In the genomic region with DNA sequence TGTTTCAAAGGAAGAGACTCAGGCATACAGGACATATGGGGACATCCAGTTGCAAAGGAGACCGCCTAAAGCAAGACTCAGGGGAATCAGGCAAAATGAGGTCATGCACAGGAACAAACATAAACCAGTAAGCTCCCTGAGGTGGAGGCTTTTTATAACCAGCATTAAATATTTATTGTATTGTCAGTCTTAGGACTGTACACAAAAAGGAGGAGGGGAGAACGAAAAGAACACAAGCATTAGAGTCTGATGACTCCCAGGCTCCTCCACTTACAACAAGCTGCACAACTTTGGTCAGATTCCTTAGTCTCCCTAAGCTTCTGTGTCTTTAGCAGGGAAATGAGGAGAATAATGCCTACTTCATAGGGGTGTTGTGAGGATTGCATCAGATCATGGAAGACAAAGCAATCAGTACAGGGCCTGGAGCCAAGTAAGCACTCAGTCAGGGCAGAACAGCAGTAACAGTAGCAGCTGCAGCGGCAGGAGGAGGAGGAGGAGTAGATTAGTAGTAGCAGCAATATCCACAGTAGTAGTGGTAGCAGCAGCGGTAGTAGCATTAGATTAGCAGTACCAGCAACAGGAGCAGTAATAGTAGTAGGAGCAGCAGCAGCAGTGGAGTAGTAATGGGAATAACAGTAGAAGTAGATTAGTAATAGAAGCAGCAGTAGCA, we compare ENCODE assay signal across 12 cellular contexts. TPM values are rescaled to one million over a fixed set of nuclear protein-coding genes. Genes with fewer than 3 reads are reported as not detected.
DNase-seq lines count a peak whose midpoint lies in the region; ATAC-seq and TF ChIP-seq lines count a peak whose summit lies in the region.
"Had no signal": no experiment of that assay in that cellular context is flagged by ENCODE, and none has a peak within 500 bp of the region (broad histone marks: within the 10 kb centered on the region; RNA-seq: fewer than 3 reads in every experiment).

No MANE protein-coding gene starts in this region.

- H3K4me1 Mint-ChIP-seq in CD4-positive, alpha-beta T cell (ENCODE audit: low read depth) = no peaks in the 10 kb centered on the region

- DNase-seq in COR-L47 (lab: John Stamatoyannopoulos, UW) (peak; percentile 76), NCI-H2081 treated with DMSO at 0.1 percent for 48 hours (lab: John Stamatoyannopoulos, UW) (peak; percentile 86), caudate nucleus (lab: John Stamatoyannopoulos, UW) (peak in 54 of 61 donors; percentile 5 to 84 (median 42)), mucosa of gallbladder (ENCODE audit: low spot score) (peak; percentile 11), HCEC 1CT (no peak)
- no peak for DNase-seq in NK-92 treated with Interleukin-12 subunit alpha and Interleukin-12 subunit beta, amount 100 ng/mL, for 24 hours (lab: John Stamatoyannopoulos, UW)
- DNase-seq in CD4-positive, alpha-beta T cell = no peak
- DNase-seq: activated T-cell treated with anti-CD3 and anti-CD28 coated beads, Interleukin-2, amount 50 U/mL, for 1 hour; DND-41 had no signal

- H3K4me3 Mint-ChIP-seq in CD4-positive, alpha-beta T cell = no peak overlapping the region

- CTCF ChIA-PET in CD4-positive, alpha-beta T cell (lab: Charles Lee) = no interaction called here

- no peak for TF ChIP-seq CTCF in CD4-positive, alpha-beta T cell (IDR thresholded peaks at IDR 0.05)

- H3K27ac ChIP-seq in caudate nucleus (ENCODE audit: low read depth, low read length) = peak overlapping the region; percentile 88
- H3K27ac ChIP-seq in CD4-positive, alpha-beta T cell (ENCODE audit: low read depth, low read length) = no peak overlapping the region
- H3K27ac ChIP-seq: epithelial cell of prostate, neutrophil had no signal

- no peaks in the 10 kb centered on the region for H3K9me3 ChIP-seq in CD4-positive, alpha-beta T cell (ENCODE audit: control insufficient read depth, low read length)
- H3K9me3 ChIP-seq: neutrophil had no signal

- intact Hi-C loops in CD4-positive, alpha-beta T cell (cut with DNase I, micrococcal nuclease) = no loop called here

- POLR2A ChIA-PET in CD4-positive, alpha-beta T cell (lab: Charles Lee) = no interaction called here

- no peak overlapping the region for H3K27ac Mint-ChIP-seq in CD4-positive, alpha-beta T cell

- no peak for ATAC-seq in GM19328 (IDR thresholded peaks at IDR 0.05; ENCODE audit: unreplicated experiment)
- ATAC-seq in CD4-positive, alpha-beta T cell (ENCODE audit: poor library complexity) = no peak

- H3K27me3 ChIP-seq in CD4-positive, alpha-beta T cell (ENCODE audit: control insufficient read depth, insufficient read depth, low read length) = peaks cover 5% of the 10 kb centered on the region

- H3K36me3 Mint-ChIP-seq in CD4-positive, alpha-beta T cell (ENCODE audit: low read depth) = no peaks in the 10 kb centered on the region

- no peaks in the 10 kb centered on the region for H3K9me3 Mint-ChIP-seq in CD4-positive, alpha-beta T cell

- H3K27me3 Mint-ChIP-seq in CD4-positive, alpha-beta T cell = peaks cover 31% of the 10 kb centered on the region

RNA-seq across cellular contexts. Expression of a gene that starts 54.2 kb away (rescaled TPM):
- 30.1 TPM for total RNA-seq in mucosa of gallbladder
- 1 to 10 TPM; 3.2 to 4.1 TPM for total RNA-seq in CD4-positive, alpha-beta T cell

Comparison
In these comparisons a context has a peak if more than half of its experiments do, and no peak if none do; other contexts are left out.
1. DNase-seq: peak in COR-L47 (single experiment), NCI-H2081 treated with DMSO at 0.1 percent for 48 hours (single experiment), caudate nucleus (54 of 61) and mucosa of gallbladder (single experiment); none in NK-92 treated with Interleukin-12 subunit alpha and Interleukin-12 subunit beta, amount 100 ng/mL, for 24 hours (single experiment), CD4-positive, alpha-beta T cell (0 of 10) and HCEC 1CT (single experiment).